In genomic region chr20:38725458-38725958, GRCh38 we compare ENCODE assay signal across 1 cellular context.
A peak's percentile ranks its signal among the peaks of the same experiment; 100 is the strongest.
TF ChIP-seq lines count a peak whose summit lies in the region.

No MANE protein-coding gene starts in this region.

TF ChIP-seq in HepG2, 621 proteins besides CTCF, POLR2A, EP300 and RAD21 (continues in another document):
- no peak for TF ChIP-seq POLR2G (IDR thresholded peaks at IDR 0.05; ENCODE audit: low read depth, low read length)
- no peak for TF ChIP-seq ZBED4 (CRISPR knock-in tag; IDR thresholded peaks at IDR 0.05; ENCODE audit: borderline replicate concordance)
- 0 out of 2 replicates have a peak, but pooled peaks have one; percentile 17 for TF ChIP-seq MTF2 (CRISPR knock-in tag; IDR thresholded peaks at IDR 0.05; ENCODE audit: borderline replicate concordance)
- TF ChIP-seq HNF1A (IDR thresholded peaks at IDR 0.05; ENCODE audit: low read depth), result no peak
- 0 out of 2 replicates have a peak, but pooled peaks have one; percentile 31 for TF ChIP-seq HNF1A (CRISPR knock-in tag; IDR thresholded peaks at IDR 0.05; ENCODE audit: borderline replicate concordance)
- no peak for TF ChIP-seq CREB3 (CRISPR knock-in tag; IDR thresholded peaks at IDR 0.05)
- no peak for TF ChIP-seq PREB (CRISPR knock-in tag; IDR thresholded peaks at IDR 0.05)
- no peak for TF ChIP-seq NFATC3 (CRISPR knock-in tag; IDR thresholded peaks at IDR 0.05)
- TF ChIP-seq GABPA (IDR thresholded peaks at IDR 0.05; ENCODE audit: low read depth, low read length), result no peak
- TF ChIP-seq GABPA (CRISPR knock-in tag; IDR thresholded peaks at IDR 0.05; ENCODE audit: low read depth), result no peak
- 0 out of 2 replicates have a peak, but pooled peaks have one; percentile 52 for TF ChIP-seq HES4 (CRISPR knock-in tag; IDR thresholded peaks at IDR 0.05; ENCODE audit: borderline replicate concordance)
- TF ChIP-seq ZBTB10 (CRISPR knock-in tag; IDR thresholded peaks at IDR 0.05; ENCODE audit: borderline replicate concordance), result no peak
- no peak for TF ChIP-seq KLF13 (CRISPR knock-in tag; IDR thresholded peaks at IDR 0.05)
- 0 out of 2 replicates have a peak, but pooled peaks have one; percentile 35 for TF ChIP-seq MEIS1 (CRISPR knock-in tag; IDR thresholded peaks at IDR 0.05; ENCODE audit: borderline replicate concordance)
- no peak for TF ChIP-seq THAP7 (CRISPR knock-in tag; IDR thresholded peaks at IDR 0.05)
- no peak for TF ChIP-seq ZNF318 (CRISPR knock-in tag; IDR thresholded peaks at IDR 0.05)
- no peak for TF ChIP-seq ZNF512 (CRISPR knock-in tag; IDR thresholded peaks at IDR 0.05)
- TF ChIP-seq ZZZ3 (CRISPR knock-in tag; IDR thresholded peaks at IDR 0.05; ENCODE audit: borderline replicate concordance), result no peak
- 0 out of 2 replicates have a peak, but pooled peaks have one; percentile 2 for TF ChIP-seq ZNF768 (CRISPR knock-in tag; IDR thresholded peaks at IDR 0.05)
- no peak for TF ChIP-seq NFE2L2 (IDR thresholded peaks at IDR 0.05; ENCODE audit: low read length)
